Comparison of ENCODE assay signal across 16 cellular contexts in genomic region chr15:48631191-48631770, GRCh38. TPM values are rescaled to one million over a fixed set of nuclear protein-coding genes. Genes with fewer than 3 reads are reported as not detected.
DNase-seq lines count a peak whose midpoint lies in the region; ATAC-seq, FAIRE-seq and TF ChIP-seq lines count a peak whose summit lies in the region.
"Had no signal": no experiment of that assay in that cellular context is flagged by ENCODE, and none has a peak within 500 bp of the region (broad histone marks: within the 10 kb centered on the region; RNA-seq: fewer than 3 reads in every experiment).

No MANE protein-coding gene starts in this region.

- peaks cover 0 to 3% of the 10 kb centered on the region in 2 experiments; a peak in 1 of 5 replicates for H3K27me3 ChIP-seq in HepG2 (ENCODE audit: control insufficient read depth in 1 of 2, insufficient read depth in 2 of 2, low read length in 2 of 2)
- H3K27me3 ChIP-seq in right lobe of liver: no peaks in the 10 kb centered on the region
- H3K27me3 ChIP-seq in cardiac muscle cell: no peaks in the 10 kb centered on the region
- H3K27me3 ChIP-seq in aorta (ENCODE audit: control insufficient read depth in 1 of 2, insufficient read depth in 2 of 2, low read length in 1 of 2): no peaks in the 10 kb centered on the region
- H3K27me3 ChIP-seq: BLaER1 treated with 17β-estradiol and CSF1 and Interleukin-3, amounts not matched to agents 10 nM and 100 nM; body of pancreas; sigmoid colon had no signal

- no peak overlapping the region for H3K27ac Mint-ChIP-seq in T-helper 2 cell treated with Interferon-gamma antibody and Interleukin-4, amounts not matched to agents 5 μg/mL and 100 μg/mL, for 36 hours
- no peak overlapping the region for H3K27ac Mint-ChIP-seq in activated T-helper 1 cell treated with anti-CD3 and anti-CD28 coated beads, Interleukin-12 subunit alpha, Interleukin-12 subunit beta, Interleukin-2, Interleukin-4 antibody, amounts not matched to agents 30 ng/mL and 10 ng/mL and 1 ng/mL, durations not matched to agents 14 hours and 24 hours and 36 hours

- BruUV-seq in HepG2 (replicated peaks; lab: Mats Ljungman, UMichigan): no TSS peak

- no peaks in the 10 kb centered on the region for H3K79me2 ChIP-seq in HepG2 (ENCODE audit: insufficient read depth, low read length)

- no peak for TF ChIP-seq POLR2A in HepG2 (IDR thresholded peaks at IDR 0.05; ENCODE audit: insufficient read depth in 1 of 2, low read depth in 2 of 2, low read length in 2 of 2)
- TF ChIP-seq POLR2A in right lobe of liver (IDR thresholded peaks at IDR 0.05): no peak

- DNase-seq in HepG2 (ENCODE audit: low spot score): no peak
- DNase-seq in right lobe of liver: no peak
- DNase-seq in T-helper 2 cell treated with Interferon-gamma antibody and Interleukin-4, amounts not matched to agents 5 μg/mL and 100 μg/mL, for 36 hours (ENCODE audit: low spot score): peak; percentile 19
- peak; percentile 15 to 56 for DNase-seq in cardiac muscle cell (ENCODE audit: low read depth in 1 of 2, low spot score in 1 of 2)
- DNase-seq in aorta: no peak
- no peak for DNase-seq in SIG-M5 (lab: John Stamatoyannopoulos, UW)
- DNase-seq in activated T-helper 1 cell treated with anti-CD3 and anti-CD28 coated beads, Interleukin-12 subunit alpha, Interleukin-12 subunit beta, Interleukin-2, Interleukin-4 antibody, amounts not matched to agents 30 ng/mL and 10 ng/mL and 1 ng/mL, durations not matched to agents 14 hours and 24 hours and 36 hours (ENCODE audit: low spot score): no peak
- DNase-seq in RKO (ENCODE audit: low spot score): no peak
- DNase-seq: body of pancreas, H7, Karpas-422, sigmoid colon, T1000 had no signal

- intact Hi-C loops in HepG2 (cut with micrococcal nuclease; ENCODE audit: unreplicated experiment): no loop called here
- intact Hi-C loops in right lobe of liver (cut with DNase I): no loop called here
- intact Hi-C loops in aorta (cut with DNase I): loop anchor here in 1 of 2 donors (10.0 kb wide), 1 partner anchor 46 kb away; no protein-coding TSS in a partner anchor
- intact Hi-C loops in activated T-helper 1 cell treated with anti-CD3 and anti-CD28 coated beads, Interleukin-12 subunit alpha, Interleukin-12 subunit beta, Interleukin-2, Interleukin-4 antibody, amounts not matched to agents 30 ng/mL and 10 ng/mL and 1 ng/mL, durations not matched to agents 14 hours and 24 hours and 36 hours (cut with micrococcal nuclease): no loop called here

- 58% methylated on average over 8 of the region's 8 CpGs for WGBS in HepG2 (ENCODE audit: low lambda C conversion rate)
- 79% methylated on average over 5 of the region's 8 CpGs for WGBS in right lobe of liver (ENCODE audit: insufficient coverage, low coverage, low lambda C conversion rate, missing lambda C conversion rate)
- WGBS in aorta, 2 donors: 49 to 55% methylated on average over 8 of the region's 8 CpGs

- TF ChIP-seq RAD21 in HepG2 (CRISPR knock-in tag; IDR thresholded peaks at IDR 0.05): no peak

- H3K4me3 ChIP-seq in HepG2 (replicated peaks in 1 of 3; ENCODE audit: insufficient read depth in 1 of 3, low read depth in 2 of 3, low read length in 3 of 3): no peak overlapping the region
- no peak overlapping the region for H3K4me3 ChIP-seq in right lobe of liver
- no peak overlapping the region for H3K4me3 ChIP-seq in cardiac muscle cell
- no peak overlapping the region for H3K4me3 ChIP-seq in aorta (ENCODE audit: low read length in 2 of 2)
- H3K4me3 ChIP-seq: BLaER1 treated with 17β-estradiol and CSF1 and Interleukin-3, amounts not matched to agents 10 nM and 100 nM; body of pancreas; sigmoid colon had no signal

- H3K27me3 Mint-ChIP-seq in T-helper 2 cell treated with Interferon-gamma antibody and Interleukin-4, amounts not matched to agents 5 μg/mL and 100 μg/mL, for 36 hours (ENCODE audit: low read depth): peaks cover 4% of the 10 kb centered on the region
- peaks cover 5% of the 10 kb centered on the region for H3K27me3 Mint-ChIP-seq in activated T-helper 1 cell treated with anti-CD3 and anti-CD28 coated beads, Interleukin-12 subunit alpha, Interleukin-12 subunit beta, Interleukin-2, Interleukin-4 antibody, amounts not matched to agents 30 ng/mL and 10 ng/mL and 1 ng/mL, durations not matched to agents 14 hours and 24 hours and 36 hours (ENCODE audit: insufficient read depth)

- H3K27ac ChIP-seq in HepG2 (ENCODE audit: extremely low read length, insufficient read depth, low read length) (no peak overlapping the region), right lobe of liver (no peak overlapping the region), cardiac muscle cell (no peak overlapping the region), aorta (ENCODE audit: low read depth in 1 of 2, low read length in 2 of 2) (peak overlapping the region in 1 of 2 donors; percentile 6)
- H3K27ac ChIP-seq: BLaER1 treated with 17β-estradiol and CSF1 and Interleukin-3, amounts not matched to agents 10 nM and 100 nM; body of pancreas had no signal

- TF ChIP-seq EP300 in HepG2 (IDR thresholded peaks at IDR 0.05; ENCODE audit: low read depth in 2 of 2, low read length in 2 of 2) (no peak), HepG2 (CRISPR knock-in tag; IDR thresholded peaks at IDR 0.05; ENCODE audit: borderline replicate concordance) (no peak)

- no peak overlapping the region for H3K9ac ChIP-seq in HepG2 (ENCODE audit: insufficient read depth, low read depth, low read length)
- H3K9ac ChIP-seq: BLaER1 treated with 17β-estradiol and CSF1 and Interleukin-3, amounts not matched to agents 10 nM and 100 nM had no signal

- ATAC-seq in HepG2 (no peak), right lobe of liver (no peak), aorta (ENCODE audit: low FRiP score) (peak; percentile 49)
- ATAC-seq: body of pancreas had no signal

- CTCF ChIA-PET in HepG2 (lab: Yijun Ruan, JAX; ENCODE audit: low intra/inter-chr PET ratio, low total read pairs): no interaction called here

- H3K36me3 Mint-ChIP-seq in T-helper 2 cell treated with Interferon-gamma antibody and Interleukin-4, amounts not matched to agents 5 μg/mL and 100 μg/mL, for 36 hours (ENCODE audit: low read depth): no peaks in the 10 kb centered on the region
- no peaks in the 10 kb centered on the region for H3K36me3 Mint-ChIP-seq in activated T-helper 1 cell treated with anti-CD3 and anti-CD28 coated beads, Interleukin-12 subunit alpha, Interleukin-12 subunit beta, Interleukin-2, Interleukin-4 antibody, amounts not matched to agents 30 ng/mL and 10 ng/mL and 1 ng/mL, durations not matched to agents 14 hours and 24 hours and 36 hours (ENCODE audit: low read depth)

- no peaks in the 10 kb centered on the region for H3K9me3 Mint-ChIP-seq in T-helper 2 cell treated with Interferon-gamma antibody and Interleukin-4, amounts not matched to agents 5 μg/mL and 100 μg/mL, for 36 hours
- no peaks in the 10 kb centered on the region for H3K9me3 Mint-ChIP-seq in activated T-helper 1 cell treated with anti-CD3 and anti-CD28 coated beads, Interleukin-12 subunit alpha, Interleukin-12 subunit beta, Interleukin-2, Interleukin-4 antibody, amounts not matched to agents 30 ng/mL and 10 ng/mL and 1 ng/mL, durations not matched to agents 14 hours and 24 hours and 36 hours

- no peak overlapping the region for H2AFZ ChIP-seq in HepG2 (ENCODE audit: low read length)

- FAIRE-seq in HepG2 (lab: Jason Lieb, UNC): no peak
- FAIRE-seq: G401.6, urothelium cell line had no signal

- no peak overlapping the region for H3K4me3 Mint-ChIP-seq in T-helper 2 cell treated with Interferon-gamma antibody and Interleukin-4, amounts not matched to agents 5 μg/mL and 100 μg/mL, for 36 hours
- no peak overlapping the region for H3K4me3 Mint-ChIP-seq in activated T-helper 1 cell treated with anti-CD3 and anti-CD28 coated beads, Interleukin-12 subunit alpha, Interleukin-12 subunit beta, Interleukin-2, Interleukin-4 antibody, amounts not matched to agents 30 ng/mL and 10 ng/mL and 1 ng/mL, durations not matched to agents 14 hours and 24 hours and 36 hours

- H3K9me3 ChIP-seq in HepG2 (ENCODE audit: low read length): no peaks in the 10 kb centered on the region
- no peaks in the 10 kb centered on the region for H3K9me3 ChIP-seq in right lobe of liver
- H3K9me3 ChIP-seq in cardiac muscle cell (ENCODE audit: low read depth): no peaks in the 10 kb centered on the region
- no peaks in the 10 kb centered on the region for H3K9me3 ChIP-seq in aorta (ENCODE audit: control insufficient read depth, low read length)
- H3K9me3 ChIP-seq: BLaER1 treated with 17β-estradiol and CSF1 and Interleukin-3, amounts not matched to agents 10 nM and 100 nM; body of pancreas; sigmoid colon had no signal

- POLR2A ChIA-PET in HepG2 (lab: Yijun Ruan, JAX): no interaction called here

- H3K4me2 ChIP-seq in HepG2 (ENCODE audit: low read depth, low read length): no peak overlapping the region
- H3K4me2 ChIP-seq: BLaER1 treated with 17β-estradiol and CSF1 and Interleukin-3, amounts not matched to agents 10 nM and 100 nM had no signal

- H3K4me1 ChIP-seq in HepG2 (ENCODE audit: insufficient read depth, low read length): no peaks in the 10 kb centered on the region
- no peaks in the 10 kb centered on the region for H3K4me1 ChIP-seq in right lobe of liver
- H3K4me1 ChIP-seq in cardiac muscle cell (ENCODE audit: low read depth): no peaks in the 10 kb centered on the region
- H3K4me1 ChIP-seq in aorta (ENCODE audit: control insufficient read depth in 1 of 2, insufficient read depth in 2 of 2, low read length in 2 of 2): peaks cover 9 to 10% of the 10 kb centered on the region in 2 donors
- H3K4me1 ChIP-seq: BLaER1 treated with 17β-estradiol and CSF1 and Interleukin-3, amounts not matched to agents 10 nM and 100 nM; body of pancreas had no signal

- H3K4me1 Mint-ChIP-seq in T-helper 2 cell treated with Interferon-gamma antibody and Interleukin-4, amounts not matched to agents 5 μg/mL and 100 μg/mL, for 36 hours (ENCODE audit: low read depth): no peaks in the 10 kb centered on the region
- no peaks in the 10 kb centered on the region for H3K4me1 Mint-ChIP-seq in activated T-helper 1 cell treated with anti-CD3 and anti-CD28 coated beads, Interleukin-12 subunit alpha, Interleukin-12 subunit beta, Interleukin-2, Interleukin-4 antibody, amounts not matched to agents 30 ng/mL and 10 ng/mL and 1 ng/mL, durations not matched to agents 14 hours and 24 hours and 36 hours (ENCODE audit: low read depth)

- in situ Hi-C loops in HepG2 (cut with HindIII; ENCODE audit: extremely low pct_ligation_motif_present, low pct_unique_long_range_greater_than_20kb): no loop called here

- TF ChIP-seq CTCF in HepG2 (CRISPR knock-in tag; IDR thresholded peaks at IDR 0.05) (no peak), right lobe of liver (IDR thresholded peaks at IDR 0.05) (no peak), cardiac muscle cell (IDR thresholded peaks at IDR 0.05; ENCODE audit: low read depth, low read length) (no peak)

- no peaks in the 10 kb centered on the region for H3K36me3 ChIP-seq in HepG2 (replicated peaks in 1 of 2; ENCODE audit: control insufficient read depth in 1 of 2, insufficient read depth in 2 of 2, low read length in 2 of 2)
- no peaks in the 10 kb centered on the region for H3K36me3 ChIP-seq in right lobe of liver
- H3K36me3 ChIP-seq in cardiac muscle cell: no peaks in the 10 kb centered on the region
- no peaks in the 10 kb centered on the region for H3K36me3 ChIP-seq in aorta (ENCODE audit: control insufficient read depth in 1 of 2, insufficient read depth in 2 of 2, low read length in 1 of 2)
- H3K36me3 ChIP-seq: BLaER1 treated with 17β-estradiol and CSF1 and Interleukin-3, amounts not matched to agents 10 nM and 100 nM; sigmoid colon had no signal

- H4K20me1 ChIP-seq in HepG2 (ENCODE audit: insufficient read depth, low read length): no peaks in the 10 kb centered on the region
- H4K20me1 ChIP-seq: BLaER1 treated with 17β-estradiol and CSF1 and Interleukin-3, amounts not matched to agents 10 nM and 100 nM had no signal

RNA-seq across cellular contexts. Expression of gene FBN1, which starts 14.2 kb away (rescaled TPM):
- total RNA-seq in HepG2 (2016; rRNA removed; fragmentation: Illumina TruSeq; extraction: Trizol) (1.7 and 3.0 TPM in 2 replicates), right lobe of liver (10 to 100 TPM in 2 of 6 experiments, 1 to 10 TPM in 4; 1.7 to 12.0 (median 8.7) TPM), cardiac muscle cell (5.3 and 6.0 TPM in 2 replicates), aorta (100 to 1,000 TPM; 167 to 529 TPM)
- total RNA-seq in HepG2 (2016; cell fraction: cytosol; rRNA removed; fragmentation: Illumina TruSeq; extraction: Trizol; ENCODE audit: low read depth): 0.26 and 0.71 TPM in 2 replicates
- 2.3 and 2.8 TPM in 2 replicates for total RNA-seq in HepG2 (2016; cell fraction: insoluble cytoplasmic fraction; rRNA removed; fragmentation: Illumina TruSeq; extraction: Trizol)
- 0.83 and 1.2 TPM in 2 replicates for total RNA-seq in HepG2 (2016; cell fraction: membrane; rRNA removed; fragmentation: Illumina TruSeq; extraction: Trizol)
- total RNA-seq in HepG2 (2016; cell fraction: nucleus; rRNA removed; fragmentation: Illumina TruSeq; extraction: Trizol): 5.1 and 6.3 TPM in 2 replicates
- polyA plus RNA-seq in HepG2 (2011; rRNA removed) (0.81 and 1.5 TPM in 2 replicates), cardiac muscle cell (1.7 and 2.1 TPM in 2 replicates), aorta (100 to 1,000 TPM in 1 of 2 donors, 10 to 100 TPM in 1; 24.7 to 115 TPM)
- 0.67 and 0.86 TPM in 2 replicates for polyA plus RNA-seq in HepG2 (2011; cell fraction: cytosol; rRNA removed)
- 1.1 and 1.4 TPM in 2 replicates for polyA plus RNA-seq in HepG2 (2011; cell fraction: nucleus; rRNA removed)
- 0.33 and 0.64 TPM in 2 replicates for polyA plus RNA-seq in HepG2 (2012)
- 0.17 and 0.28 TPM in 2 replicates for polyA plus RNA-seq in HepG2 (2016; cell fraction: cytosol; fragmentation: Illumina TruSeq; extraction: Trizol; ENCODE audit: low read depth)
- 1.3 and 1.5 TPM in 2 replicates for polyA plus RNA-seq in HepG2 (2016; cell fraction: insoluble cytoplasmic fraction; fragmentation: Illumina TruSeq; extraction: Trizol; ENCODE audit: low read depth)
- 0.23 and 0.33 TPM in 2 replicates for polyA plus RNA-seq in HepG2 (2016; cell fraction: membrane; fragmentation: Illumina TruSeq; extraction: Trizol; ENCODE audit: low read depth)
- polyA plus RNA-seq in HepG2 (2016; cell fraction: nucleus; fragmentation: Illumina TruSeq; extraction: Trizol; ENCODE audit: insufficient read depth, low read depth): 3.5 and 5.2 TPM in 2 replicates
- polyA minus RNA-seq in HepG2 (2011; rRNA and poly(A)+ RNA removed; ENCODE audit: low replicate concordance): 3.2 and 11.1 TPM in 2 replicates
- polyA minus RNA-seq in HepG2 (2011; cell fraction: cytosol; rRNA and poly(A)+ RNA removed): 1.7 and 2.0 TPM in 2 replicates
- 3.5 and 4.2 TPM in 2 replicates for polyA minus RNA-seq in HepG2 (2011; cell fraction: nucleus; rRNA and poly(A)+ RNA removed)
- total RNA-seq in activated T-helper 1 cell treated with anti-CD3 and anti-CD28 coated beads, Interleukin-12 subunit alpha, Interleukin-12 subunit beta, Interleukin-2, Interleukin-4 antibody, amounts not matched to agents 30 ng/mL and 10 ng/mL and 1 ng/mL, durations not matched to agents 14 hours and 24 hours and 36 hours: 0.47 and 0.61 TPM in 2 replicates

Comparison
In these comparisons a context has a peak if more than half of its experiments do, and no peak if none do; other contexts are left out.
1. DNase-seq: peak in T-helper 2 cell treated with Interferon-gamma antibody and Interleukin-4, amounts not matched to agents 5 μg/mL and 100 μg/mL, for 36 hours (single experiment) and cardiac muscle cell (2 of 2); none in HepG2 (single experiment), right lobe of liver (0 of 3), aorta (0 of 2), SIG-M5 (single experiment), activated T-helper 1 cell treated with anti-CD3 and anti-CD28 coated beads, Interleukin-12 subunit alpha, Interleukin-12 subunit beta, Interleukin-2, Interleukin-4 antibody, amounts not matched to agents 30 ng/mL and 10 ng/mL and 1 ng/mL, durations not matched to agents 14 hours and 24 hours and 36 hours (single experiment) and RKO (single experiment).
2. RNA of gene FBN1, which starts 14.2 kb away (total RNA-seq): 167 to 529 TPM in aorta; 1.7 to 12.0 TPM in right lobe of liver, 5.3 to 6.0 TPM in cardiac muscle cell, 0.26 to 6.3 TPM in HepG2 and 0.47 to 0.61 TPM in activated T-helper 1 cell treated with anti-CD3 and anti-CD28 coated beads, Interleukin-12 subunit alpha, Interleukin-12 subunit beta, Interleukin-2, Interleukin-4 antibody, amounts not matched to agents 30 ng/mL and 10 ng/mL and 1 ng/mL, durations not matched to agents 14 hours and 24 hours and 36 hours; every median in the first group is over 10 times any median in the second.